Comparison of ENCODE assay signal across 27 cellular contexts in genomic region chr13:108657520-108657919, GRCh38. TPM values are rescaled to one million over a fixed set of nuclear protein-coding genes. Genes with fewer than 3 reads are reported as not detected.
DNase-seq lines count a peak whose midpoint lies in the region; ATAC-seq, FAIRE-seq and TF ChIP-seq lines count a peak whose summit lies in the region.
"Had no signal": no experiment of that assay in that cellular context is flagged by ENCODE, and none has a peak within 500 bp of the region (broad histone marks: within the 10 kb centered on the region; RNA-seq: fewer than 3 reads in every experiment).

No MANE protein-coding gene starts in this region.

- TF ChIP-seq RAD21 in GM12878 (IDR thresholded peaks at IDR 0.05; ENCODE audit: insufficient read depth, low read depth, low read length), result no peak

- TF ChIP-seq EP300 in GM12878 (IDR thresholded peaks at IDR 0.05; ENCODE audit: borderline replicate concordance in 1 of 2, control insufficient read depth in 1 of 2, low read depth in 2 of 2, low read length in 2 of 2), result no peak

- DNase-seq in HCEC 1CT, result peak; percentile 17
- DNase-seq in GM12878 (ENCODE audit: low read depth, low spot score), result no peak
- peak; percentile 24 for DNase-seq in iris pigment epithelial cell (ENCODE audit: low read depth)
- no peak for DNase-seq in activated naive CD4-positive, alpha-beta T cell treated with Interleukin-2 at 50 U/mL for 16 hours
- no peak for DNase-seq in superior temporal gyrus (ENCODE audit: extremely low spot score)
- DNase-seq: 8988T; ACHN; BE2C; C1 segment of cervical spinal cord; CD4-positive, CD25-positive, alpha-beta regulatory T cell; CD8-positive, alpha-beta memory T cell; COR-L47; DMS 273 treated with DMSO at 0.1 percent for 48 hours; DMS53; DND-41; EL; HFFc6 had no signal

- no peak for TF ChIP-seq POLR2A in GM12878 (IDR thresholded peaks at IDR 0.05; ENCODE audit: low read depth, low read length)

- H3K27ac ChIP-seq in GM12878 (ENCODE audit: control insufficient read depth, insufficient read depth), result no peak overlapping the region

- intact Hi-C loops in GM12878 (cut with micrococcal nuclease; ENCODE audit: unreplicated experiment), result no loop called here

- H3K79me2 ChIP-seq in GM12878 (ENCODE audit: control insufficient read depth, insufficient read depth, low read length), result no peaks in the 10 kb centered on the region

- 79% methylated on average over 1 of the region's 1 CpG for WGBS in GM12878 (ENCODE audit: insufficient coverage, insufficient replicate concordance, low lambda C conversion rate, missing lambda C conversion rate)

- POLR2A ChIA-PET in GM12878 (lab: Charles Lee), result interaction anchor here (0.6 kb wide), 1 partner anchor 198 kb away, joined by 5 read pairs; no protein-coding TSS in a partner anchor

- BruUV-seq in GM12878 (replicated peaks; lab: Mats Ljungman, UMichigan), result no TSS peak

- SMC1A ChIA-PET in GM12878 (lab: Charles Lee; ENCODE audit: uncharacterized antibody, unreplicated experiment), result interaction anchor here (1.2 to 1.8 kb wide), 4 partner anchors 9 to 18 kb away, joined by 3 to 14 read pairs (median 4); no protein-coding TSS in a partner anchor

- H3K4me3 ChIP-seq in GM12878, result no peak overlapping the region
- H3K4me3 ChIP-seq: GM23338 had no signal

- no peak overlapping the region for H3K4me2 ChIP-seq in GM12878 (ENCODE audit: control insufficient read depth, insufficient read depth)
- H3K4me2 ChIP-seq: GM23338 had no signal

- no peaks in the 10 kb centered on the region for H3K27me3 ChIP-seq in GM12878 (replicated peaks in 1 of 2; ENCODE audit: control insufficient read depth in 2 of 2, insufficient read depth in 2 of 2, low read length in 1 of 2)
- H3K27me3 ChIP-seq: BE2C had no signal

- no peak for TF ChIP-seq CTCF in GM12878 (IDR thresholded peaks at IDR 0.05 in 2 of 3, conservative IDR thresholded peaks at IDR 0.05 in 1 of 3; ENCODE audit: control insufficient read depth in 2 of 3, extremely low read depth in 1 of 3, insufficient read depth in 1 of 3, low read depth in 3 of 3, low read length in 3 of 3)

- no peaks in the 10 kb centered on the region for H3K9me3 ChIP-seq in GM12878 (replicated peaks; ENCODE audit: control insufficient read depth, insufficient read depth, low read length)
- H3K9me3 ChIP-seq: BE2C had no signal

- in situ Hi-C loops in GM12878 (cut with MboI), result no loop called here

- ATAC-seq in GM12878, result 0 out of 3 replicates have a peak, but pooled peaks have one; percentile 44
- no peak for ATAC-seq in HG03097 (IDR thresholded peaks at IDR 0.05; ENCODE audit: low FRiP score, unreplicated experiment)
- ATAC-seq: GM23338, HCT116, HepG2 had no signal

- RAD21 ChIA-PET in GM12878 (lab: Charles Lee; ENCODE audit: unreplicated experiment), result interaction anchor here (0.9 to 1.9 kb wide), 3 partner anchors 10 to 389 kb away, joined by 3 to 6 read pairs (median 4); no protein-coding TSS in a partner anchor

- FAIRE-seq in A204.1 (lab: Jason Lieb, UNC) (peak; percentile 9), GM12878 (lab: Jason Lieb, UNC) (no peak)
- FAIRE-seq: GM12892, GM18507, H54, HepG2 had no signal

- no peaks in the 10 kb centered on the region for H4K20me1 ChIP-seq in GM12878 (ENCODE audit: control insufficient read depth, insufficient read depth)

- no peaks in the 10 kb centered on the region for H3K36me3 ChIP-seq in GM12878 (ENCODE audit: control insufficient read depth in 2 of 2, insufficient read depth in 2 of 2, low read length in 1 of 2)
- H3K36me3 ChIP-seq: BE2C had no signal

- H3K4me1 ChIP-seq in GM12878 (ENCODE audit: control insufficient read depth, insufficient read depth, low read length), result no peaks in the 10 kb centered on the region
- H3K4me1 ChIP-seq: BE2C had no signal

- H3K9ac ChIP-seq in GM12878 (ENCODE audit: control insufficient read depth, insufficient read depth, low read length), result no peak overlapping the region

- no peak overlapping the region for H2AFZ ChIP-seq in GM12878 (ENCODE audit: control insufficient read depth, low read depth, low read length)
- H2AFZ ChIP-seq: GM23338 had no signal

- CTCF ChIA-PET in GM12878 (lab: Yijun Ruan, JAX), result interaction anchor here (0.9 to 1.5 kb wide), 3 partner anchors 13 to 237 kb away, joined by 3 to 4 read pairs (median 3); no protein-coding TSS in a partner anchor

TF ChIP-seq in GM12878, 131 proteins besides CTCF, POLR2A, EP300 and RAD21:
- TF ChIP-seq STAT3 (IDR thresholded peaks at IDR 0.05; ENCODE audit: low read depth, low read length), result no peak
- no peak for TF ChIP-seq KDM1A (IDR thresholded peaks at IDR 0.05; ENCODE audit: borderline replicate concordance)
- TF ChIP-seq HSF1 (IDR thresholded peaks at IDR 0.05; ENCODE audit: low read depth, low read length), result no peak
- no peak for TF ChIP-seq RCOR1 (conservative IDR thresholded peaks at IDR 0.05; ENCODE audit: low read depth, low read length)
- no peak for TF ChIP-seq BACH1 (IDR thresholded peaks at IDR 0.05; ENCODE audit: borderline replicate concordance)
- no peak for TF ChIP-seq NR2F1 (conservative IDR thresholded peaks at IDR 0.05)
- TF ChIP-seq MYC (IDR thresholded peaks at IDR 0.05; ENCODE audit: insufficient read depth, insufficient read length, insufficient replicate concordance, low read length, severe bottlenecking), result no peak
- no peak for TF ChIP-seq SIX5 (IDR thresholded peaks at IDR 0.05; ENCODE audit: low read depth, low read length, severe bottlenecking)

RNA-seq across cellular contexts. Expression of gene MYO16, which starts 28.1 kb away (rescaled TPM):
- total RNA-seq in GM12878 (2013; cell fraction: nucleolus; rRNA removed), result 1.2 and 1.5 TPM in 2 replicates
- total RNA-seq in GM12878 (2014; rRNA removed) (under 0.01 TPM in 1 of 2 replicates, not detected in the other), GM12878 (2014; rRNA removed; fragmentation: Illumina TruSeq; extraction: Trizol) (0.04 and 0.05 TPM in 2 replicates), GM12878 (2021) (0.05 TPM in 1 of 2 replicates, not detected in the other)
- polyA plus RNA-seq in GM12878 (2011; ENCODE audit: low read depth), result not detected
- polyA plus RNA-seq in GM12878 (2011; rRNA removed) (1.7 and 1.8 TPM in 2 replicates), GM12878 (2014; fragmentation: Illumina TruSeq; extraction: Trizol) (0.03 and 0.04 TPM in 2 replicates), GM12878 (2014; fragmentation: Nextera tagmentation; extraction: Ambion mirVana) (not detected), GM12878 (2014; rRNA removed) (0.03 TPM in 1 of 2 replicates, not detected in the other), GM12878 (2016; fragmentation: Nextera tagmentation; extraction: Ambion mirVana) (under 1 TPM in 1 of 2 experiments, not detected in 1; 0.36 TPM)
- 1.0 and 1.2 TPM in 2 replicates for polyA plus RNA-seq in GM12878 (2011; cell fraction: cytosol; rRNA removed)
- polyA plus RNA-seq in GM12878 (2011; cell fraction: nucleus; rRNA removed), result 2.7 and 4.9 TPM in 2 replicates
- 0.06 TPM in 1 of 2 replicates, not detected in the other for polyA plus RNA-seq in GM12878 (2012)
- polyA minus RNA-seq in GM12878 (2011; rRNA and poly(A)+ RNA removed), result 10.2 and 12.0 TPM in 2 replicates
- 0.83 and 2.9 TPM in 2 replicates for polyA minus RNA-seq in GM12878 (2011; cell fraction: cytosol; rRNA and poly(A)+ RNA removed)
- 16.9 and 17.1 TPM in 2 replicates for polyA minus RNA-seq in GM12878 (2011; cell fraction: nucleus; rRNA and poly(A)+ RNA removed)
- total RNA-seq: G401, HepG2, HFFc6 had no signal
- polyA plus RNA-seq: CD8-positive, alpha-beta memory T cell; HepG2; IgD-negative memory B cell had no signal

Comparison
In these comparisons a context has a peak if more than half of its experiments do, and no peak if none do; other contexts are left out.
1. DNase-seq: peak in HCEC 1CT (single experiment) and iris pigment epithelial cell (single experiment); none in GM12878 (single experiment), activated naive CD4-positive, alpha-beta T cell treated with Interleukin-2 at 50 U/mL for 16 hours (single experiment) and superior temporal gyrus (single experiment).